24 cellular contexts compared by ENCODE assay signal in genomic region chr20:59000326-59000725, GRCh38. TPM values are rescaled to one million over a fixed set of nuclear protein-coding genes. Genes with fewer than 3 reads are reported as not detected.
A peak's percentile ranks its signal among the peaks of the same experiment; 100 is the strongest.
DNase-seq lines count a peak whose midpoint lies in the region; ATAC-seq, FAIRE-seq and TF ChIP-seq lines count a peak whose summit lies in the region.
"Had no signal": no experiment of that assay in that cellular context is flagged by ENCODE, and none has a peak within 500 bp of the region (broad histone marks: within the 10 kb centered on the region; RNA-seq: fewer than 3 reads in every experiment).

No MANE protein-coding gene starts in this region.

- no peaks in the 10 kb centered on the region for H3K27me3 ChIP-seq in MG63
- H3K27me3 ChIP-seq: BLaER1 treated with 17β-estradiol and CSF1 and Interleukin-3, amounts not matched to agents 10 nM and 100 nM had no signal

- peaks cover 79 to 92% of the 10 kb centered on the region in 2 donors for H3K36me3 Mint-ChIP-seq in CD14-positive monocyte
- H3K36me3 Mint-ChIP-seq in T-helper 17 cell (ENCODE audit: low read depth) = peaks cover 6% of the 10 kb centered on the region
- peaks cover 43% of the 10 kb centered on the region for H3K36me3 Mint-ChIP-seq in T-helper 2 cell treated with Interferon-gamma antibody and Interleukin-4, amounts not matched to agents 5 μg/mL and 100 μg/mL, for 36 hours (ENCODE audit: low read depth)

- H3K4me3 ChIP-seq in kidney (ENCODE audit: low read length in 2 of 2) (no peak overlapping the region), MG63 (no peak overlapping the region)
- H3K4me3 ChIP-seq: BLaER1 treated with 17β-estradiol and CSF1 and Interleukin-3, amounts not matched to agents 10 nM and 100 nM; GM23338 had no signal

- no peak overlapping the region for H3K27ac ChIP-seq in kidney (ENCODE audit: low read depth in 2 of 2, low read length in 2 of 2)
- H3K27ac ChIP-seq: BLaER1 treated with 17β-estradiol and CSF1 and Interleukin-3, amounts not matched to agents 10 nM and 100 nM had no signal

- intact Hi-C loops in CD14-positive monocyte (cut with micrococcal nuclease) (loop anchor here in 1 of 2 donors (10.0 kb wide), 1 partner anchor 116 kb away; no protein-coding TSS in a partner anchor), kidney (cut with DNase I) (no loop called here), posterior vena cava (cut with DNase I) (no loop called here), head of caudate nucleus (cut with DNase I) (no loop called here)

- H3K36me3 ChIP-seq in kidney (ENCODE audit: control insufficient read depth in 1 of 2, insufficient read depth in 2 of 2, low read length in 2 of 2) (peaks cover 15 to 19% of the 10 kb centered on the region in 2 donors), MG63 (peaks cover 82% of the 10 kb centered on the region)

- TF ChIP-seq CTCF in CD14-positive monocyte (IDR thresholded peaks at IDR 0.05) (no peak), kidney (IDR thresholded peaks at IDR 0.05; ENCODE audit: borderline replicate concordance, extremely low read depth, insufficient read depth) (no peak)

- no peak for FAIRE-seq in kidney (lab: Jason Lieb, UNC)
- FAIRE-seq: GM12891, H54, HTR-8/SVneo had no signal

- ATAC-seq in T-helper 17 cell = no peak
- ATAC-seq: GM23338 had no signal

- H3K4me1 ChIP-seq in kidney (ENCODE audit: control insufficient read depth in 1 of 2, insufficient read depth in 1 of 2, low read depth in 1 of 2, low read length in 2 of 2) = peaks cover 10 to 13% of the 10 kb centered on the region in 2 donors

- DNase-seq in CD14-positive monocyte (ENCODE audit: low spot score) (no peak), T-helper 17 cell (no peak), kidney (peak; percentile 46), posterior vena cava (ENCODE audit: low spot score) (peak; percentile 35), MG63 (no peak), SHP77 (lab: John Stamatoyannopoulos, UW) (no peak), head of caudate nucleus (no peak)
- no peak for DNase-seq in T-helper 2 cell treated with Interferon-gamma antibody and Interleukin-4, amounts not matched to agents 5 μg/mL and 100 μg/mL, for 36 hours (ENCODE audit: low spot score)
- DNase-seq: CD4-positive, CD25-positive, alpha-beta regulatory T cell; COR-L47; DMS 273 treated with DMSO at 0.1 percent for 48 hours; DMS53; DND-41; EL; HCEC 1CT; IMR-90 had no signal

- no peaks in the 10 kb centered on the region for H3K9me3 ChIP-seq in T-helper 17 cell (ENCODE audit: control insufficient read depth, low read length, poor library complexity, severe bottlenecking)
- no peaks in the 10 kb centered on the region for H3K9me3 ChIP-seq in kidney (ENCODE audit: control insufficient read depth in 1 of 2, low read length in 2 of 2)
- no peaks in the 10 kb centered on the region for H3K9me3 ChIP-seq in MG63
- H3K9me3 ChIP-seq: BLaER1 treated with 17β-estradiol and CSF1 and Interleukin-3, amounts not matched to agents 10 nM and 100 nM had no signal

- H3K9me3 Mint-ChIP-seq in CD14-positive monocyte = peaks cover 0 to 1% (median 0%) of the 10 kb centered on the region in 7 donors
- no peaks in the 10 kb centered on the region for H3K9me3 Mint-ChIP-seq in T-helper 2 cell treated with Interferon-gamma antibody and Interleukin-4, amounts not matched to agents 5 μg/mL and 100 μg/mL, for 36 hours
- H3K9me3 Mint-ChIP-seq: CD8-positive, alpha-beta memory T cell; GM23338 had no signal

- H3K4me1 Mint-ChIP-seq in CD14-positive monocyte (peaks cover 39% of the 10 kb centered on the region), T-helper 17 cell (peaks cover 27% of the 10 kb centered on the region)
- peaks cover 20% of the 10 kb centered on the region for H3K4me1 Mint-ChIP-seq in T-helper 2 cell treated with Interferon-gamma antibody and Interleukin-4, amounts not matched to agents 5 μg/mL and 100 μg/mL, for 36 hours (ENCODE audit: low read depth)

- H3K9ac ChIP-seq in kidney (ENCODE audit: low read length in 2 of 2) = no peak overlapping the region
- H3K9ac ChIP-seq: BLaER1 treated with 17β-estradiol and CSF1 and Interleukin-3, amounts not matched to agents 10 nM and 100 nM had no signal

- H3K27me3 Mint-ChIP-seq in CD14-positive monocyte (ENCODE audit: low read depth in 3 of 3) = no peaks in the 10 kb centered on the region
- no peaks in the 10 kb centered on the region for H3K27me3 Mint-ChIP-seq in T-helper 17 cell
- H3K27me3 Mint-ChIP-seq in T-helper 2 cell treated with Interferon-gamma antibody and Interleukin-4, amounts not matched to agents 5 μg/mL and 100 μg/mL, for 36 hours (ENCODE audit: low read depth) = no peaks in the 10 kb centered on the region
- H3K27me3 Mint-ChIP-seq: B cell; CD4-positive, CD25-positive, alpha-beta regulatory T cell; CD8-positive, alpha-beta memory T cell had no signal

- peak overlapping the region; percentile 53 to 85 (median 67) for H3K27ac Mint-ChIP-seq in CD14-positive monocyte
- peak overlapping the region; percentile 39 for H3K27ac Mint-ChIP-seq in T-helper 17 cell
- no peak overlapping the region for H3K27ac Mint-ChIP-seq in T-helper 2 cell treated with Interferon-gamma antibody and Interleukin-4, amounts not matched to agents 5 μg/mL and 100 μg/mL, for 36 hours
- H3K27ac Mint-ChIP-seq: GM23338 had no signal

- H3K4me3 Mint-ChIP-seq in CD14-positive monocyte = no peak overlapping the region
- peak overlapping the region; percentile 19 for H3K4me3 Mint-ChIP-seq in T-helper 17 cell
- no peak overlapping the region for H3K4me3 Mint-ChIP-seq in T-helper 2 cell treated with Interferon-gamma antibody and Interleukin-4, amounts not matched to agents 5 μg/mL and 100 μg/mL, for 36 hours
- H3K4me3 Mint-ChIP-seq: B cell; CD4-positive, CD25-positive, alpha-beta regulatory T cell; CD8-positive, alpha-beta memory T cell; GM23338 had no signal

RNA-seq across cellular contexts. Expression of gene CTSZ, which starts 6.7 kb away (rescaled TPM):
- polyA plus RNA-seq in CD14-positive monocyte (10 to 100 TPM; 62.6 to 86.4 TPM), kidney (ENCODE audit: insufficient read depth, low read depth, low replicate concordance) (234 TPM)
- total RNA-seq in T-helper 17 cell (10 to 100 TPM; 27.4 to 30.1 TPM), kidney (200 TPM), posterior vena cava (100 to 1,000 TPM; 107 to 164 TPM)
- 445 and 487 TPM in 2 replicates for total RNA-seq in MG63 (2014; rRNA removed; shearing (Covaris generic); ENCODE audit: low replicate concordance)
- total RNA-seq: G401 had no signal

RNA-seq across cellular contexts. Expression of gene TUBB1, which starts 18.9 kb away (rescaled TPM):
- 1 to 10 TPM; 2.4 to 3.1 TPM for polyA plus RNA-seq in CD14-positive monocyte
- total RNA-seq in T-helper 17 cell = 100 to 1,000 TPM in 1 of 2 donors, 10 to 100 TPM in 1; 14.0 to 483 TPM
- total RNA-seq in kidney = not detected
- 0.17 TPM for polyA plus RNA-seq in kidney (ENCODE audit: insufficient read depth, low read depth, low replicate concordance)
- under 1 TPM; 0.43 to 0.74 TPM for total RNA-seq in posterior vena cava
- not detected in 2 replicates for total RNA-seq in MG63 (2014; rRNA removed; shearing (Covaris generic); ENCODE audit: low replicate concordance)
- total RNA-seq: CD8-positive, alpha-beta memory T cell; G401; GM23338; IMR-90 had no signal
- polyA plus RNA-seq: GM23338, IMR-90 had no signal

RNA-seq across cellular contexts. Expression of gene NELFCD, which starts 19.3 kb away (rescaled TPM):
- 10 to 100 TPM; 49.0 to 50.1 TPM for polyA plus RNA-seq in CD14-positive monocyte
- 10 to 100 TPM; 71.0 to 82.3 TPM for total RNA-seq in T-helper 17 cell
- total RNA-seq in kidney = 50.2 TPM
- 63.4 TPM for polyA plus RNA-seq in kidney (ENCODE audit: insufficient read depth, low read depth, low replicate concordance)
- 10 to 100 TPM; 25.9 to 28.2 TPM for total RNA-seq in posterior vena cava
- total RNA-seq in MG63 (2014; rRNA removed; shearing (Covaris generic); ENCODE audit: low replicate concordance) = 72.4 and 80.7 TPM in 2 replicates

RNA-seq across cellular contexts. Expression of gene ATP5F1E, which starts 31.8 kb away (rescaled TPM):
- polyA plus RNA-seq in CD14-positive monocyte (100 to 1,000 TPM; 102 to 105 TPM), kidney (ENCODE audit: insufficient read depth, low read depth, low replicate concordance) (251 TPM)
- total RNA-seq in T-helper 17 cell (10 to 100 TPM; 57.8 to 84.0 TPM), kidney (67.7 TPM), posterior vena cava (10 to 100 TPM; 58.3 to 74.7 TPM)
- 32.4 and 44.2 TPM in 2 replicates for total RNA-seq in MG63 (2014; rRNA removed; shearing (Covaris generic); ENCODE audit: low replicate concordance)

RNA-seq across cellular contexts. Expression of gene PRELID3B, which starts 42.3 kb away (rescaled TPM):
- 10 to 100 TPM; 16.9 to 21.0 TPM for polyA plus RNA-seq in CD14-positive monocyte
- total RNA-seq in T-helper 17 cell = 10 to 100 TPM; 53.8 to 72.6 TPM
- 38.5 TPM for total RNA-seq in kidney
- 26.4 TPM for polyA plus RNA-seq in kidney (ENCODE audit: insufficient read depth, low read depth, low replicate concordance)
- 10 to 100 TPM; 24.1 to 34.1 TPM for total RNA-seq in posterior vena cava
- 177 and 205 TPM in 2 replicates for total RNA-seq in MG63 (2014; rRNA removed; shearing (Covaris generic); ENCODE audit: low replicate concordance)

Comparison
In these comparisons a context has a peak if more than half of its experiments do, and no peak if none do; other contexts are left out.
1. DNase-seq: peak in kidney (single experiment) and posterior vena cava (single experiment); none in CD14-positive monocyte (single experiment), T-helper 17 cell (0 of 3), MG63 (single experiment), SHP77 (0 of 2), head of caudate nucleus (0 of 42) and T-helper 2 cell treated with Interferon-gamma antibody and Interleukin-4, amounts not matched to agents 5 μg/mL and 100 μg/mL, for 36 hours (single experiment).
2. RNA of gene TUBB1, which starts 18.9 kb away (total RNA-seq): 14.0 to 483 TPM in T-helper 17 cell; 0.43 to 0.74 TPM in posterior vena cava, not detected in kidney (single experiment) and not detected in MG63; every median in the first group is over 4 times any median in the second.